In genomic region chr1:50427086-50427817, GRCh38 we compare ENCODE assay signal across 12 cellular contexts. TPM values are rescaled to one million over a fixed set of nuclear protein-coding genes. Genes with fewer than 3 reads are reported as not detected.
DNase-seq lines count a peak whose midpoint lies in the region; ATAC-seq, FAIRE-seq and TF ChIP-seq lines count a peak whose summit lies in the region.
"Had no signal": no experiment of that assay in that cellular context is flagged by ENCODE, and none has a peak within 500 bp of the region (broad histone marks: within the 10 kb centered on the region; RNA-seq: fewer than 3 reads in every experiment).

No MANE protein-coding gene starts in this region.

- 0 out of 2 replicates have a peak overlapping the region, but pooled peaks have one; percentile 15 for H3K4me2 ChIP-seq in HepG2 (ENCODE audit: low read depth, low read length)
- H3K4me2 ChIP-seq: BLaER1 treated with 17β-estradiol and CSF1 and Interleukin-3, amounts not matched to agents 10 nM and 100 nM had no signal

- POLR2A ChIA-PET in HepG2 (lab: Yijun Ruan, JAX), result no interaction called here

- H3K27me3 Mint-ChIP-seq in natural killer cell treated with Interleukin-12 subunit alpha and Interleukin-12 subunit beta and Interleukin-15 and Interleukin-18, amount 100 ng/mL, for 72 hours, result peaks cover 49 to 69% of the 10 kb centered on the region in 2 donors
- H3K27me3 Mint-ChIP-seq in natural killer cell (ENCODE audit: low read depth in 2 of 2), result peaks cover 82 to 91% of the 10 kb centered on the region in 2 donors
- H3K27me3 Mint-ChIP-seq in activated T-helper 1 cell treated with anti-CD3 and anti-CD28 coated beads, Interleukin-12 subunit alpha, Interleukin-12 subunit beta, Interleukin-2, Interleukin-4 antibody, amounts not matched to agents 30 ng/mL and 10 ng/mL and 1 ng/mL, durations not matched to agents 14 hours and 24 hours and 36 hours (ENCODE audit: insufficient read depth), result peaks cover 87% of the 10 kb centered on the region

- H3K27ac Mint-ChIP-seq in natural killer cell treated with Interleukin-12 subunit alpha and Interleukin-12 subunit beta and Interleukin-15 and Interleukin-18, amount 100 ng/mL, for 72 hours, result peak overlapping the region in 1 of 2 donors; percentile 16
- no peak overlapping the region for H3K27ac Mint-ChIP-seq in natural killer cell
- H3K27ac Mint-ChIP-seq in activated T-helper 1 cell treated with anti-CD3 and anti-CD28 coated beads, Interleukin-12 subunit alpha, Interleukin-12 subunit beta, Interleukin-2, Interleukin-4 antibody, amounts not matched to agents 30 ng/mL and 10 ng/mL and 1 ng/mL, durations not matched to agents 14 hours and 24 hours and 36 hours, result peak overlapping the region; percentile 31

- peaks cover 7% of the 10 kb centered on the region for H3K36me3 Mint-ChIP-seq in natural killer cell treated with Interleukin-12 subunit alpha and Interleukin-12 subunit beta and Interleukin-15 and Interleukin-18, amount 100 ng/mL, for 72 hours
- peaks cover 9% of the 10 kb centered on the region for H3K36me3 Mint-ChIP-seq in natural killer cell
- H3K36me3 Mint-ChIP-seq in activated T-helper 1 cell treated with anti-CD3 and anti-CD28 coated beads, Interleukin-12 subunit alpha, Interleukin-12 subunit beta, Interleukin-2, Interleukin-4 antibody, amounts not matched to agents 30 ng/mL and 10 ng/mL and 1 ng/mL, durations not matched to agents 14 hours and 24 hours and 36 hours (ENCODE audit: low read depth), result no peaks in the 10 kb centered on the region

- H3K36me3 ChIP-seq in HepG2 (replicated peaks in 1 of 2; ENCODE audit: control insufficient read depth in 1 of 2, insufficient read depth in 2 of 2, low read length in 2 of 2), result no peaks in the 10 kb centered on the region; a peak in 1 of 5 replicates
- H3K36me3 ChIP-seq: BLaER1 treated with 17β-estradiol and CSF1 and Interleukin-3, amounts not matched to agents 10 nM and 100 nM had no signal

- no peak for FAIRE-seq in HepG2 (lab: Jason Lieb, UNC)
- FAIRE-seq: endometrium, GM19239 had no signal

- H3K9ac ChIP-seq in HepG2 (ENCODE audit: insufficient read depth, low read depth, low read length), result no peak overlapping the region
- H3K9ac ChIP-seq: BLaER1 treated with 17β-estradiol and CSF1 and Interleukin-3, amounts not matched to agents 10 nM and 100 nM had no signal

- no peaks in the 10 kb centered on the region for H3K9me3 Mint-ChIP-seq in natural killer cell treated with Interleukin-12 subunit alpha and Interleukin-12 subunit beta and Interleukin-15 and Interleukin-18, amount 100 ng/mL, for 72 hours
- no peaks in the 10 kb centered on the region for H3K9me3 Mint-ChIP-seq in natural killer cell
- H3K9me3 Mint-ChIP-seq in activated T-helper 1 cell treated with anti-CD3 and anti-CD28 coated beads, Interleukin-12 subunit alpha, Interleukin-12 subunit beta, Interleukin-2, Interleukin-4 antibody, amounts not matched to agents 30 ng/mL and 10 ng/mL and 1 ng/mL, durations not matched to agents 14 hours and 24 hours and 36 hours, result peaks cover 6% of the 10 kb centered on the region

- H3K27ac ChIP-seq in HepG2 (ENCODE audit: extremely low read length, insufficient read depth, low read length), result no peak overlapping the region
- H3K27ac ChIP-seq: BLaER1 treated with 17β-estradiol and CSF1 and Interleukin-3, amounts not matched to agents 10 nM and 100 nM had no signal

- H3K4me3 Mint-ChIP-seq in natural killer cell treated with Interleukin-12 subunit alpha and Interleukin-12 subunit beta and Interleukin-15 and Interleukin-18, amount 100 ng/mL, for 72 hours, result peak overlapping the region; percentile 58
- no peak overlapping the region for H3K4me3 Mint-ChIP-seq in natural killer cell
- H3K4me3 Mint-ChIP-seq in activated T-helper 1 cell treated with anti-CD3 and anti-CD28 coated beads, Interleukin-12 subunit alpha, Interleukin-12 subunit beta, Interleukin-2, Interleukin-4 antibody, amounts not matched to agents 30 ng/mL and 10 ng/mL and 1 ng/mL, durations not matched to agents 14 hours and 24 hours and 36 hours, result no peak overlapping the region

- CTCF ChIA-PET in HepG2 (lab: Yijun Ruan, JAX; ENCODE audit: low intra/inter-chr PET ratio, low total read pairs), result no interaction called here

- H3K4me1 Mint-ChIP-seq in natural killer cell treated with Interleukin-12 subunit alpha and Interleukin-12 subunit beta and Interleukin-15 and Interleukin-18, amount 100 ng/mL, for 72 hours (ENCODE audit: low read depth in 2 of 2), result peaks cover 31 to 45% of the 10 kb centered on the region in 2 donors
- H3K4me1 Mint-ChIP-seq in natural killer cell, result peaks cover 33 to 46% of the 10 kb centered on the region in 2 donors
- peaks cover 26% of the 10 kb centered on the region for H3K4me1 Mint-ChIP-seq in activated T-helper 1 cell treated with anti-CD3 and anti-CD28 coated beads, Interleukin-12 subunit alpha, Interleukin-12 subunit beta, Interleukin-2, Interleukin-4 antibody, amounts not matched to agents 30 ng/mL and 10 ng/mL and 1 ng/mL, durations not matched to agents 14 hours and 24 hours and 36 hours (ENCODE audit: low read depth)

- peaks cover 13 to 81% of the 10 kb centered on the region in 2 experiments for H3K27me3 ChIP-seq in HepG2 (ENCODE audit: control insufficient read depth in 1 of 2, insufficient read depth in 2 of 2, low read length in 2 of 2)

- no peak overlapping the region for H3K4me3 ChIP-seq in HepG2 (replicated peaks in 1 of 3; ENCODE audit: insufficient read depth in 1 of 3, low read depth in 2 of 3, low read length in 3 of 3)
- H3K4me3 ChIP-seq: BLaER1 treated with 17β-estradiol and CSF1 and Interleukin-3, amounts not matched to agents 10 nM and 100 nM had no signal

- DNase-seq in natural killer cell treated with Interleukin-12 subunit alpha and Interleukin-12 subunit beta and Interleukin-15 and Interleukin-18, amount 100 ng/mL, for 72 hours (ENCODE audit: low spot score), result no peak
- DNase-seq in natural killer cell (no peak), HepG2 (ENCODE audit: low spot score) (no peak), germinal center (ENCODE audit: low spot score) (no peak), HPDE6-E6E7 (ENCODE audit: extremely low spot score) (no peak)
- DNase-seq in activated T-helper 1 cell treated with anti-CD3 and anti-CD28 coated beads, Interleukin-12 subunit alpha, Interleukin-12 subunit beta, Interleukin-2, Interleukin-4 antibody, amounts not matched to agents 30 ng/mL and 10 ng/mL and 1 ng/mL, durations not matched to agents 14 hours and 24 hours and 36 hours (ENCODE audit: low spot score), result no peak
- DNase-seq: Right ventricle myocardium superior had no signal

- in situ Hi-C loops in HepG2 (cut with HindIII; ENCODE audit: extremely low pct_ligation_motif_present, low pct_unique_long_range_greater_than_20kb), result no loop called here

- TF ChIP-seq EP300 in HepG2 (IDR thresholded peaks at IDR 0.05; ENCODE audit: low read depth in 2 of 2, low read length in 2 of 2) (no peak), HepG2 (CRISPR knock-in tag; IDR thresholded peaks at IDR 0.05; ENCODE audit: borderline replicate concordance) (no peak)

- TF ChIP-seq RAD21 in HepG2 (CRISPR knock-in tag; IDR thresholded peaks at IDR 0.05), result no peak

- H4K20me1 ChIP-seq in HepG2 (ENCODE audit: insufficient read depth, low read length), result no peaks in the 10 kb centered on the region

- BruUV-seq in HepG2 (replicated peaks; lab: Mats Ljungman, UMichigan), result no TSS peak

- WGBS in HepG2 (ENCODE audit: low lambda C conversion rate), result 28% methylated on average over 31 of the region's 44 CpGs

- no peak overlapping the region for H2AFZ ChIP-seq in HepG2 (ENCODE audit: low read length)

- intact Hi-C loops in natural killer cell (cut with micrococcal nuclease) (no loop called here), HepG2 (cut with micrococcal nuclease; ENCODE audit: unreplicated experiment) (no loop called here)
- intact Hi-C loops in activated T-helper 1 cell treated with anti-CD3 and anti-CD28 coated beads, Interleukin-12 subunit alpha, Interleukin-12 subunit beta, Interleukin-2, Interleukin-4 antibody, amounts not matched to agents 30 ng/mL and 10 ng/mL and 1 ng/mL, durations not matched to agents 14 hours and 24 hours and 36 hours (cut with micrococcal nuclease), result loop anchor here (1.0 to 10.0 kb wide), 3 partner anchors 8 to 278 kb away; no protein-coding TSS in a partner anchor

- H3K9me3 ChIP-seq in HepG2 (ENCODE audit: low read length), result no peaks in the 10 kb centered on the region

- TF ChIP-seq POLR2A in HepG2 (IDR thresholded peaks at IDR 0.05; ENCODE audit: insufficient read depth in 1 of 2, low read depth in 2 of 2, low read length in 2 of 2), result no peak

- TF ChIP-seq CTCF in natural killer cell (IDR thresholded peaks at IDR 0.05), result no peak
- no peak for TF ChIP-seq CTCF in HepG2 (CRISPR knock-in tag; IDR thresholded peaks at IDR 0.05)

- H3K79me2 ChIP-seq in HepG2 (ENCODE audit: insufficient read depth, low read length), result no peaks in the 10 kb centered on the region

- ATAC-seq in natural killer cell treated with Interleukin-12 subunit alpha and Interleukin-12 subunit beta and Interleukin-15 and Interleukin-18, amount 100 ng/mL, for 72 hours, result no peak
- ATAC-seq in natural killer cell (no peak), HepG2 (peak; percentile 33), HG03175 (IDR thresholded peaks at IDR 0.05; ENCODE audit: unreplicated experiment) (no peak), HG03095 (IDR thresholded peaks at IDR 0.05; ENCODE audit: unreplicated experiment) (no peak)

- H3K4me1 ChIP-seq in HepG2 (ENCODE audit: insufficient read depth, low read length), result peaks cover 14% of the 10 kb centered on the region; the same call in 1 of the 2 replicates
- H3K4me1 ChIP-seq: BLaER1 treated with 17β-estradiol and CSF1 and Interleukin-3, amounts not matched to agents 10 nM and 100 nM had no signal

RNA-seq across cellular contexts. Expression of gene DMRTA2, which starts 4.0 kb away (rescaled TPM):
- total RNA-seq in natural killer cell treated with Interleukin-12 subunit alpha and Interleukin-12 subunit beta and Interleukin-15 and Interleukin-18, amount 100 ng/mL, for 72 hours, result 1 to 10 TPM; 1.1 to 3.6 TPM
- total RNA-seq in natural killer cell (not detected), HepG2 (2016; rRNA removed; fragmentation: Illumina TruSeq; extraction: Trizol) (not detected in 2 replicates)
- total RNA-seq in activated T-helper 1 cell treated with anti-CD3 and anti-CD28 coated beads, Interleukin-12 subunit alpha, Interleukin-12 subunit beta, Interleukin-2, Interleukin-4 antibody, amounts not matched to agents 30 ng/mL and 10 ng/mL and 1 ng/mL, durations not matched to agents 14 hours and 24 hours and 36 hours, result not detected in 2 replicates
- not detected in 2 replicates for total RNA-seq in HepG2 (2016; cell fraction: cytosol; rRNA removed; fragmentation: Illumina TruSeq; extraction: Trizol; ENCODE audit: low read depth)
- total RNA-seq in HepG2 (2016; cell fraction: insoluble cytoplasmic fraction; rRNA removed; fragmentation: Illumina TruSeq; extraction: Trizol), result not detected in 2 replicates
- not detected in 2 replicates for total RNA-seq in HepG2 (2016; cell fraction: membrane; rRNA removed; fragmentation: Illumina TruSeq; extraction: Trizol)
- total RNA-seq in HepG2 (2016; cell fraction: nucleus; rRNA removed; fragmentation: Illumina TruSeq; extraction: Trizol), result not detected in 2 replicates
- polyA plus RNA-seq in HepG2 (2011; rRNA removed), result 0.03 TPM in 1 of 2 replicates, not detected in the other
- polyA plus RNA-seq in HepG2 (2011; cell fraction: cytosol; rRNA removed), result 0.01 TPM in 1 of 2 replicates, not detected in the other
- not detected in 2 replicates for polyA plus RNA-seq in HepG2 (2011; cell fraction: nucleus; rRNA removed)
- polyA plus RNA-seq in HepG2 (2012), result not detected in 2 replicates
- 0.05 TPM in 1 of 2 replicates, not detected in the other for polyA plus RNA-seq in HepG2 (2016; cell fraction: cytosol; fragmentation: Illumina TruSeq; extraction: Trizol; ENCODE audit: low read depth)
- not detected in 2 replicates for polyA plus RNA-seq in HepG2 (2016; cell fraction: insoluble cytoplasmic fraction; fragmentation: Illumina TruSeq; extraction: Trizol; ENCODE audit: low read depth)
- polyA plus RNA-seq in HepG2 (2016; cell fraction: membrane; fragmentation: Illumina TruSeq; extraction: Trizol; ENCODE audit: low read depth), result not detected in 2 replicates
- polyA plus RNA-seq in HepG2 (2016; cell fraction: nucleus; fragmentation: Illumina TruSeq; extraction: Trizol; ENCODE audit: insufficient read depth, low read depth), result not detected in 2 replicates
- polyA minus RNA-seq in HepG2 (2011; rRNA and poly(A)+ RNA removed; ENCODE audit: low replicate concordance), result not detected in 2 replicates
- not detected in 2 replicates for polyA minus RNA-seq in HepG2 (2011; cell fraction: cytosol; rRNA and poly(A)+ RNA removed)
- polyA minus RNA-seq in HepG2 (2011; cell fraction: nucleus; rRNA and poly(A)+ RNA removed), result 0.13 TPM in 1 of 2 replicates, not detected in the other
- total RNA-seq: Right ventricle myocardium superior had no signal
